ENCODE assay signal across 8 cellular contexts in the genomic region with DNA sequence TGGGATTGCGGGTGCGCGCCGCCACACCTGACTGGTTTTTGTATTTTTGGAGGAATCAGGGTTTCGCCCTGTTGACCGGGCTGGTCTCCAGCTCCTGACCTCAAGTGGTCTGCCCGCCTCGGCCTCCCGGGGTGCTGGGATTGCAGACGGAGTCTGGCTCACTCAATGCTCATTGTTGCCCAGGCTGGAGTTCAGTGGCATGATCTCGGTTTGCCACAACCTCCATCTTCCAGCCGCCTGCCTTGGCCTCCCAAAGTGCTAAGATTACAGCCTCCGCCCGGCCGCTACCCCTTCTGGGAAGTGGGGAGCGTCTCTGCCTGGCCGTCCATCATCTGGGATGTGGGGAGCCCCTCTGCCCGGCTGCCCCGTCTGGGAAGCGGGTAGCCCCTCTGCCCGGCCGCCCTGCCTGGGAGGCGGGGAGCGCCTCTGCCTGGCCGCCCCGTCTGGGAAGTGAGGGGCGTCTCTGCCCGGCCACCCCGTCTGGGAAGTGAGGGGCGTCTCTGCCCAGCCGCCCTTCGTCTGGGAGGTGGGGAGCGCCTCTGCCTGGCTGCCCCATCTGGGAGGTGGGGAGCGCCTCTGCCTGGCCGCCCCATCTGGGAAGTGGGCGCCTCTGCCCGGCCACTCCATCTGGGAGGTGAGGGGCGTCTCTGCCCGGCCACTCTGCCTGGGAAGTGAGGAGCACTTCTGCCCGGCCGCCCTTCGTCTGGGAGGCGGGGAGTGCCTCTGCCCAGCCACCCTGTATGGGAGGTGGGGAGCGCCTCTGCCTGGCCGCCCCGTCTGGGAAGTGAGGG.
DNase-seq lines count a peak whose midpoint lies in the region; ATAC-seq, FAIRE-seq and TF ChIP-seq lines count a peak whose summit lies in the region.
"Not testable (repeated sequence)": the region's sequence is repeated elsewhere in the genome, so short reads cannot be mapped to it uniquely, and the experiment has no call there.

No MANE protein-coding gene starts in this region.

- not testable (repeated sequence) for H4K20me1 ChIP-seq in mammary epithelial cell (ENCODE audit: insufficient read depth, low read length)

- H2BK15ac ChIP-seq in mesenchymal stem cell (ENCODE audit: low read depth, poor library complexity, severe bottlenecking); neuronal stem cell (ENCODE audit: low read length): not testable (repeated sequence)

- DNase-seq in mammary epithelial cell; mesenchymal stem cell; neuronal stem cell (ENCODE audit: low spot score): not testable (repeated sequence)
- DNase-seq in kidney = peak; percentile 71
- DNase-seq in sigmoid colon = peak; percentile 56
- peak; percentile 36 to 67 for DNase-seq in thyroid gland
- peak; percentile 26 to 62 for DNase-seq in aorta

- H3K79me1 ChIP-seq in mesenchymal stem cell (replicated peaks; ENCODE audit: low read length, poor library complexity, severe bottlenecking); neuronal stem cell (ENCODE audit: low read depth, low read length): not testable (repeated sequence)

- not testable (repeated sequence) for H3K9me3 ChIP-seq in mammary epithelial cell (replicated peaks; ENCODE audit: insufficient read depth, low read length); kidney (ENCODE audit: control insufficient read depth in 1 of 2, low read length in 2 of 2); neuronal stem cell (replicated peaks in 1 of 2; ENCODE audit: control insufficient read depth in 2 of 2, insufficient read depth in 1 of 2, low read depth in 1 of 2, low read length in 2 of 2); sigmoid colon; thyroid gland; aorta (ENCODE audit: control insufficient read depth, low read length)
- H3K9me3 ChIP-seq in mesenchymal stem cell (ENCODE audit: control insufficient read depth, low read length) = peaks cover 16% of the 10 kb centered on the region

- H3K4ac ChIP-seq in mesenchymal stem cell (ENCODE audit: low read depth in 1 of 2, low read length in 2 of 2); neuronal stem cell (ENCODE audit: low read length): not testable (repeated sequence)

- H2BK120ac ChIP-seq in mesenchymal stem cell (ENCODE audit: low read depth, low read length); neuronal stem cell (ENCODE audit: low read depth, low read length): not testable (repeated sequence)

- not testable (repeated sequence) for H3K27ac ChIP-seq in mammary epithelial cell (ENCODE audit: insufficient read depth, low read depth, low read length); kidney (ENCODE audit: low read depth in 2 of 2, low read length in 2 of 2); mesenchymal stem cell (ENCODE audit: low read length, poor library complexity, severe bottlenecking); neuronal stem cell (replicated peaks; ENCODE audit: low read length); sigmoid colon; thyroid gland; aorta (ENCODE audit: low read depth in 1 of 2, low read length in 2 of 2)

- peak; percentile 80 for TF ChIP-seq EP300 in Ishikawa (IDR thresholded peaks at IDR 0.05; ENCODE audit: borderline replicate concordance)
- TF ChIP-seq EP300 in sigmoid colon (IDR thresholded peaks at IDR 0.05) = not testable (repeated sequence)

- not testable (repeated sequence) for H3K9ac ChIP-seq in mammary epithelial cell (ENCODE audit: insufficient read depth, low read length); kidney (ENCODE audit: low read length in 2 of 2); mesenchymal stem cell (ENCODE audit: low read length); neuronal stem cell (ENCODE audit: low read depth, low read length, poor library complexity)

- dilution Hi-C loops in mammary epithelial cell (cut with HindIII; ENCODE audit: low sequenced_read_pairs) = not testable (repeated sequence)

- ATAC-seq in aorta (ENCODE audit: low FRiP score) = not testable (repeated sequence)

- intact Hi-C loops in mammary epithelial cell (cut with micrococcal nuclease) = loop anchor here (5.0 kb wide), 1 partner anchor 152 kb away; no protein-coding TSS in a partner anchor
- intact Hi-C loops in kidney (cut with DNase I); sigmoid colon (cut with DNase I); thyroid gland (cut with DNase I); aorta (cut with DNase I): not testable (repeated sequence)

- TF ChIP-seq CTCF in mammary epithelial cell (conservative IDR thresholded peaks at IDR 0.05 in 1 of 2, IDR thresholded peaks at IDR 0.05 in 1 of 2; ENCODE audit: extremely low read depth in 1 of 2, insufficient read depth in 1 of 2, low read depth in 1 of 2, low read length in 2 of 2); kidney (IDR thresholded peaks at IDR 0.05; ENCODE audit: borderline replicate concordance, extremely low read depth, insufficient read depth); sigmoid colon (IDR thresholded peaks at IDR 0.05); thyroid gland (IDR thresholded peaks at IDR 0.05): not testable (repeated sequence)

- not testable (repeated sequence) for H3K4me2 ChIP-seq in mammary epithelial cell (ENCODE audit: insufficient read depth, low read depth, low read length); mesenchymal stem cell (ENCODE audit: low read length, poor library complexity, severe bottlenecking); neuronal stem cell (ENCODE audit: insufficient read depth, low read length, poor library complexity, severe bottlenecking)

- H2BK12ac ChIP-seq in mesenchymal stem cell (ENCODE audit: low read length in 2 of 2); neuronal stem cell (ENCODE audit: low read length): not testable (repeated sequence)

- not testable (repeated sequence) for H3K23ac ChIP-seq in mesenchymal stem cell (ENCODE audit: low read length in 2 of 2); neuronal stem cell (ENCODE audit: low read depth, low read length, poor library complexity)

- H2BK5ac ChIP-seq in mesenchymal stem cell (ENCODE audit: low read depth, low read length, poor library complexity, severe bottlenecking); neuronal stem cell (ENCODE audit: low read length): not testable (repeated sequence)

- H4K91ac ChIP-seq in mesenchymal stem cell (ENCODE audit: low read length) = peak overlapping the region; percentile 68
- H4K91ac ChIP-seq in neuronal stem cell (ENCODE audit: low read depth, low read length, poor library complexity) = not testable (repeated sequence)

- not testable (repeated sequence) for H4K8ac ChIP-seq in mesenchymal stem cell (ENCODE audit: low read length); neuronal stem cell (ENCODE audit: low read depth, low read length)

- not testable (repeated sequence) for H3K14ac ChIP-seq in mesenchymal stem cell (ENCODE audit: low read length in 2 of 2)
- H3K14ac ChIP-seq in neuronal stem cell (ENCODE audit: low read length) = peak overlapping the region; percentile 21

- H3K27me3 ChIP-seq in mammary epithelial cell (ENCODE audit: insufficient read depth, low read length); mesenchymal stem cell (ENCODE audit: control insufficient read depth in 1 of 2, insufficient read depth in 1 of 2, low read length in 2 of 2); neuronal stem cell (ENCODE audit: control insufficient read depth in 3 of 3, insufficient read depth in 3 of 3, low read depth in 1 of 3, low read length in 3 of 3); sigmoid colon; thyroid gland; aorta (ENCODE audit: control insufficient read depth in 1 of 2, insufficient read depth in 2 of 2, low read length in 1 of 2): not testable (repeated sequence)

- not testable (repeated sequence) for H3K4me3 ChIP-seq in mammary epithelial cell (replicated peaks in 1 of 3; ENCODE audit: insufficient read depth in 1 of 3, low read depth in 2 of 3, low read length in 3 of 3); kidney (ENCODE audit: low read length in 2 of 2); mesenchymal stem cell (ENCODE audit: insufficient read depth in 1 of 2, low read depth in 1 of 2, low read length in 2 of 2); neuronal stem cell (ENCODE audit: low read length in 2 of 2); sigmoid colon; thyroid gland (replicated peaks in 1 of 3); aorta (ENCODE audit: low read length in 2 of 2)

- CTCF ChIA-PET in mammary epithelial cell (lab: Charles Lee; ENCODE audit: low non-redundant PET) = not testable (repeated sequence)

- H3K4me1 ChIP-seq in mammary epithelial cell (ENCODE audit: insufficient read depth, low read length) = peaks cover 18% of the 10 kb centered on the region
- not testable (repeated sequence) for H3K4me1 ChIP-seq in kidney (ENCODE audit: control insufficient read depth in 1 of 2, insufficient read depth in 1 of 2, low read depth in 1 of 2, low read length in 2 of 2); mesenchymal stem cell (ENCODE audit: control insufficient read depth, insufficient read depth, low read depth, low read length); neuronal stem cell (ENCODE audit: control insufficient read depth in 2 of 2, insufficient read depth in 1 of 2, low read depth in 1 of 2, low read length in 2 of 2); sigmoid colon; thyroid gland; aorta (ENCODE audit: control insufficient read depth in 1 of 2, insufficient read depth in 2 of 2, low read length in 2 of 2)

- not testable (repeated sequence) for TF ChIP-seq POLR2A in sigmoid colon (IDR thresholded peaks at IDR 0.05); thyroid gland (IDR thresholded peaks at IDR 0.05)

- BruUV-seq in mammary epithelial cell (replicated peaks; lab: Mats Ljungman, UMichigan) = not testable (repeated sequence)

- 83% methylated on average over 15 of the region's 46 CpGs for WGBS in mammary epithelial cell (ENCODE audit: low coverage, missing lambda C conversion rate)
- WGBS in mesenchymal stem cell = 93% methylated on average over 45 of the region's 46 CpGs
- no CpG with 5 or more reads among the region's 46 CpGs for WGBS in neuronal stem cell (ENCODE audit: extremely low coverage in 2 of 2, insufficient read length in 2 of 2, insufficient replicate concordance in 1 of 2), 2 donors
- 95% methylated on average over 46 of the region's 46 CpGs for WGBS in sigmoid colon, 2 donors
- 63 to 87% methylated on average over 11 to 42 of the region's 46 CpGs for WGBS in thyroid gland, 2 donors
- 93 to 94% methylated on average over 46 of the region's 46 CpGs for WGBS in aorta, 2 donors

- peak overlapping the region; percentile 32 for H2AFZ ChIP-seq in mammary epithelial cell (ENCODE audit: low read depth, low read length)
- not testable (repeated sequence) for H2AFZ ChIP-seq in mesenchymal stem cell (ENCODE audit: low read depth, low read length); neuronal stem cell (ENCODE audit: low read length)

- not testable (repeated sequence) for H3K36me3 ChIP-seq in mammary epithelial cell (ENCODE audit: insufficient read depth, low read length); kidney (ENCODE audit: control insufficient read depth in 1 of 2, insufficient read depth in 2 of 2, low read length in 2 of 2); mesenchymal stem cell (ENCODE audit: control insufficient read depth in 1 of 2, insufficient read depth in 2 of 2, low read depth in 1 of 2, low read length in 2 of 2); neuronal stem cell (replicated peaks in 1 of 2; ENCODE audit: control insufficient read depth in 2 of 2, insufficient read depth in 2 of 2, low read length in 2 of 2); sigmoid colon; thyroid gland; aorta (ENCODE audit: control insufficient read depth in 1 of 2, insufficient read depth in 2 of 2, low read length in 1 of 2)

- H3K18ac ChIP-seq in mesenchymal stem cell (ENCODE audit: low read depth in 1 of 2, low read length in 2 of 2); neuronal stem cell (ENCODE audit: low read length): not testable (repeated sequence)

- TF ChIP-seq RAD21 in Ishikawa (IDR thresholded peaks at IDR 0.05; ENCODE audit: low read depth) = peak; percentile 9; the same call in 1 of the 2 replicates

- H2AK5ac ChIP-seq in mesenchymal stem cell (ENCODE audit: low read length, severe bottlenecking); neuronal stem cell (ENCODE audit: low read depth, low read length): not testable (repeated sequence)

- not testable (repeated sequence) for FAIRE-seq in kidney (lab: Jason Lieb, UNC)

- in situ Hi-C loops in mammary epithelial cell (cut with MboI; ENCODE audit: low sequenced_read_pairs in 2 of 2) = not testable (repeated sequence)

- H3K79me2 ChIP-seq in mammary epithelial cell (ENCODE audit: insufficient read depth, low read length) = not testable (repeated sequence)
